29 cellular contexts compared by ENCODE assay signal in the genomic region with DNA sequence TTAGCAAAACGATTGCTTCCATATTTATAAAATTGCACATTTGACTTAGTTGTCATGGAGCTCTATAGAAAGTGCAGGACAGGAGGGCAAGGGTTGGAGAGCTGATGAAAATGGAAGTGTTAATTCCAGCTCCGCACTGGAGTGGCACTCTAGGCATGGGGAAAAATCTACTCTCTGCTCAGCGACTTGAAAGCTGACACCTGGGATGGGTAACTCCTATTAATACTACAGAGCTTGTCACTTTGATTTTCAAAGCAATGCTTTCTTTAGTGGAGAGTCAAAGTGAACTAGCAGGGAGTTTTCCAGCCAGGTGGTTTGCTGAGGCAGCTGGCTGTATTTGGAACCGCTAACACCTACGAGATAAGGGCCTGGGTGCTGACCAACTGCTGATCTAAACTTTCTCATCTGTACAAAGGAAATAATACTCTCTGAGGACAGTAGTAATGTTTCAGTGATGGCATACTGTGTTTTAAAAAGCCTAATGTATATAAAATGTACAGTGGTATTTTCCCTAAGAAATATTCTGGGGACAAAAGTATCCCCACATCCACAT.
A peak's percentile ranks its signal among the peaks of the same experiment; 100 is the strongest.
DNase-seq lines count a peak whose midpoint lies in the region; ATAC-seq, FAIRE-seq and TF ChIP-seq lines count a peak whose summit lies in the region.
"Had no signal": no experiment of that assay in that cellular context is flagged by ENCODE, and none has a peak within 500 bp of the region (broad histone marks: within the 10 kb centered on the region; RNA-seq: fewer than 3 reads in every experiment).

No MANE protein-coding gene starts in this region.

- no peaks in the 10 kb centered on the region for H3K27me3 Mint-ChIP-seq in activated naive CD8-positive, alpha-beta T cell treated with anti-CD3 and anti-CD28 coated beads, Interleukin-2, amount 50 U/mL, for 24 hours
- no peaks in the 10 kb centered on the region for H3K27me3 Mint-ChIP-seq in T-helper 2 cell treated with Interferon-gamma antibody and Interleukin-4, amounts not matched to agents 5 μg/mL and 100 μg/mL, for 36 hours (ENCODE audit: low read depth)
- H3K27me3 Mint-ChIP-seq: CD4-positive, CD25-positive, alpha-beta regulatory T cell had no signal

- no peaks in the 10 kb centered on the region for H3K27me3 ChIP-seq in liver (ENCODE audit: control insufficient read depth in 4 of 4, insufficient read depth in 4 of 4, low read length in 3 of 4)
- H3K27me3 ChIP-seq in right lobe of liver: no peaks in the 10 kb centered on the region
- no peaks in the 10 kb centered on the region for H3K27me3 ChIP-seq in GM12878 (replicated peaks in 1 of 2; ENCODE audit: control insufficient read depth in 2 of 2, insufficient read depth in 2 of 2, low read length in 1 of 2)
- H3K27me3 ChIP-seq: BLaER1, MG63 had no signal

- no peak overlapping the region for H3K4me2 ChIP-seq in GM12878 (ENCODE audit: control insufficient read depth, insufficient read depth)
- H3K4me2 ChIP-seq: BLaER1 had no signal

- RAD21 ChIA-PET in GM12878 (lab: Charles Lee; ENCODE audit: unreplicated experiment): no interaction called here

- H3K36me3 Mint-ChIP-seq in activated naive CD8-positive, alpha-beta T cell treated with anti-CD3 and anti-CD28 coated beads, Interleukin-2, amount 50 U/mL, for 24 hours (ENCODE audit: low read depth): no peaks in the 10 kb centered on the region
- no peaks in the 10 kb centered on the region for H3K36me3 Mint-ChIP-seq in T-helper 2 cell treated with Interferon-gamma antibody and Interleukin-4, amounts not matched to agents 5 μg/mL and 100 μg/mL, for 36 hours (ENCODE audit: low read depth)
- H3K36me3 Mint-ChIP-seq: CD4-positive, CD25-positive, alpha-beta regulatory T cell had no signal

- H3K4me3 Mint-ChIP-seq in activated naive CD8-positive, alpha-beta T cell treated with anti-CD3 and anti-CD28 coated beads, Interleukin-2, amount 50 U/mL, for 24 hours: no peak overlapping the region
- H3K4me3 Mint-ChIP-seq in T-helper 2 cell treated with Interferon-gamma antibody and Interleukin-4, amounts not matched to agents 5 μg/mL and 100 μg/mL, for 36 hours: no peak overlapping the region
- H3K4me3 Mint-ChIP-seq: CD4-positive, CD25-positive, alpha-beta regulatory T cell; HFFc6 had no signal

- no peaks in the 10 kb centered on the region for H3K4me1 ChIP-seq in liver (ENCODE audit: control insufficient read depth in 4 of 4, insufficient read depth in 4 of 4, low read length in 3 of 4)
- no peaks in the 10 kb centered on the region for H3K4me1 ChIP-seq in right lobe of liver
- H3K4me1 ChIP-seq in GM12878 (ENCODE audit: control insufficient read depth, insufficient read depth, low read length): no peaks in the 10 kb centered on the region
- H3K4me1 ChIP-seq: BLaER1 had no signal

- no peaks in the 10 kb centered on the region for H3K36me3 ChIP-seq in liver (ENCODE audit: control insufficient read depth in 4 of 4, insufficient read depth in 3 of 4, low read depth in 1 of 4, low read length in 3 of 4)
- no peaks in the 10 kb centered on the region for H3K36me3 ChIP-seq in right lobe of liver
- H3K36me3 ChIP-seq in GM12878 (ENCODE audit: control insufficient read depth in 2 of 2, insufficient read depth in 2 of 2, low read length in 1 of 2): no peaks in the 10 kb centered on the region
- H3K36me3 ChIP-seq: BLaER1, MG63 had no signal

- no TSS peak for BruUV-seq in GM12878 (replicated peaks; lab: Mats Ljungman, UMichigan)

- WGBS in liver: 37% methylated on average over 5 of the region's 5 CpGs
- 32% methylated on average over 5 of the region's 5 CpGs for WGBS in right lobe of liver (ENCODE audit: insufficient coverage, low coverage, low lambda C conversion rate, missing lambda C conversion rate)
- under 1% methylated on average over 5 of the region's 5 CpGs for WGBS in GM12878 (ENCODE audit: insufficient coverage, insufficient replicate concordance, low lambda C conversion rate, missing lambda C conversion rate)

- TF ChIP-seq CTCF in liver (IDR thresholded peaks at IDR 0.05; ENCODE audit: low read depth, low read length, missing input control) (no peak), right lobe of liver (IDR thresholded peaks at IDR 0.05) (no peak), GM12878 (IDR thresholded peaks at IDR 0.05 in 2 of 3, conservative IDR thresholded peaks at IDR 0.05 in 1 of 3; ENCODE audit: control insufficient read depth in 2 of 3, extremely low read depth in 1 of 3, insufficient read depth in 1 of 3, low read depth in 3 of 3, low read length in 3 of 3) (no peak)

- in situ Hi-C loops in GM12878 (cut with MboI): no loop called here

- H3K79me2 ChIP-seq in GM12878 (ENCODE audit: control insufficient read depth, insufficient read depth, low read length): no peaks in the 10 kb centered on the region

- H3K9ac ChIP-seq in liver (ENCODE audit: low read depth in 1 of 2, low read length in 2 of 2) (no peak overlapping the region), GM12878 (ENCODE audit: control insufficient read depth, insufficient read depth, low read length) (no peak overlapping the region)
- H3K9ac ChIP-seq: BLaER1 had no signal

- CTCF ChIA-PET in GM12878 (lab: Yijun Ruan, JAX): interaction anchor here (0.9 kb wide), 1 partner anchor 16 kb away, joined by 3 read pairs; no protein-coding TSS in a partner anchor

- H3K4me3 ChIP-seq in liver (ENCODE audit: low read depth in 1 of 3, low read length in 3 of 3): no peak overlapping the region
- H3K4me3 ChIP-seq in right lobe of liver: no peak overlapping the region
- no peak overlapping the region for H3K4me3 ChIP-seq in GM12878
- H3K4me3 ChIP-seq: BLaER1, MG63, SK-N-MC had no signal

- FAIRE-seq in GM12878 (lab: Jason Lieb, UNC): no peak
- FAIRE-seq: A204.1, D721Med, GM12892 had no signal

- no peak for DNase-seq in right lobe of liver
- no peak for DNase-seq in GM12878 (ENCODE audit: low read depth, low spot score)
- DNase-seq in left kidney (ENCODE audit: low read depth, low spot score): peak; percentile 62
- no peak for DNase-seq in activated naive CD8-positive, alpha-beta T cell treated with anti-CD3 and anti-CD28 coated beads, Interleukin-2, amount 50 U/mL, for 24 hours
- DNase-seq in T-helper 2 cell treated with Interferon-gamma antibody and Interleukin-4, amounts not matched to agents 5 μg/mL and 100 μg/mL, for 36 hours (ENCODE audit: low spot score): no peak
- DNase-seq: CD4-positive, CD25-positive, alpha-beta regulatory T cell; DMS79; GF-D8; H7; HFFc6; KG1; MG63; NCI-H1105 treated with DMSO at 0.1 percent for 48 hours; NCI-H146; NCI-H1930; NCI-H2107; NCI-H446 treated with DMSO at 0.1 percent for 48 hours; NCI-H526; NCI-H82; SHP77 treated with DMSO at 0.1 percent for 48 hours had no signal

- TF ChIP-seq POLR2A in right lobe of liver (IDR thresholded peaks at IDR 0.05) (no peak), GM12878 (IDR thresholded peaks at IDR 0.05; ENCODE audit: low read depth, low read length) (no peak)

- H3K27ac Mint-ChIP-seq in activated naive CD8-positive, alpha-beta T cell treated with anti-CD3 and anti-CD28 coated beads, Interleukin-2, amount 50 U/mL, for 24 hours: no peak overlapping the region
- H3K27ac Mint-ChIP-seq in T-helper 2 cell treated with Interferon-gamma antibody and Interleukin-4, amounts not matched to agents 5 μg/mL and 100 μg/mL, for 36 hours: no peak overlapping the region
- H3K27ac Mint-ChIP-seq: CD4-positive, CD25-positive, alpha-beta regulatory T cell; HFFc6 had no signal

- TF ChIP-seq RAD21 in liver (IDR thresholded peaks at IDR 0.05): no peak
- no peak for TF ChIP-seq RAD21 in GM12878 (IDR thresholded peaks at IDR 0.05; ENCODE audit: insufficient read depth, low read depth, low read length)

- intact Hi-C loops in right lobe of liver (cut with DNase I): no loop called here
- intact Hi-C loops in GM12878 (cut with micrococcal nuclease; ENCODE audit: unreplicated experiment): no loop called here

- no peaks in the 10 kb centered on the region for H3K4me1 Mint-ChIP-seq in activated naive CD8-positive, alpha-beta T cell treated with anti-CD3 and anti-CD28 coated beads, Interleukin-2, amount 50 U/mL, for 24 hours
- no peaks in the 10 kb centered on the region for H3K4me1 Mint-ChIP-seq in T-helper 2 cell treated with Interferon-gamma antibody and Interleukin-4, amounts not matched to agents 5 μg/mL and 100 μg/mL, for 36 hours (ENCODE audit: low read depth)
- H3K4me1 Mint-ChIP-seq: CD4-positive, CD25-positive, alpha-beta regulatory T cell had no signal

- H3K9me3 Mint-ChIP-seq in activated naive CD8-positive, alpha-beta T cell treated with anti-CD3 and anti-CD28 coated beads, Interleukin-2, amount 50 U/mL, for 24 hours: no peaks in the 10 kb centered on the region
- H3K9me3 Mint-ChIP-seq in T-helper 2 cell treated with Interferon-gamma antibody and Interleukin-4, amounts not matched to agents 5 μg/mL and 100 μg/mL, for 36 hours: no peaks in the 10 kb centered on the region

- no peak for TF ChIP-seq EP300 in GM12878 (IDR thresholded peaks at IDR 0.05; ENCODE audit: borderline replicate concordance in 1 of 2, control insufficient read depth in 1 of 2, low read depth in 2 of 2, low read length in 2 of 2)

- H3K9me3 ChIP-seq in liver (ENCODE audit: control insufficient read depth in 4 of 4, low read length in 3 of 4): no peaks in the 10 kb centered on the region
- H3K9me3 ChIP-seq in right lobe of liver: no peaks in the 10 kb centered on the region
- no peaks in the 10 kb centered on the region for H3K9me3 ChIP-seq in GM12878 (replicated peaks; ENCODE audit: control insufficient read depth, insufficient read depth, low read length)
- H3K9me3 ChIP-seq: BLaER1, MG63 had no signal

- SMC1A ChIA-PET in GM12878 (lab: Charles Lee; ENCODE audit: uncharacterized antibody, unreplicated experiment): no interaction called here

- H2AFZ ChIP-seq in GM12878 (ENCODE audit: control insufficient read depth, low read depth, low read length): no peak overlapping the region

- H3K27ac ChIP-seq in liver (ENCODE audit: low read depth in 1 of 2, low read length in 2 of 2) (no peak overlapping the region), right lobe of liver (no peak overlapping the region), GM12878 (ENCODE audit: control insufficient read depth, insufficient read depth) (no peak overlapping the region)
- H3K27ac ChIP-seq: BLaER1, RWPE1, SK-N-MC had no signal

- H4K20me1 ChIP-seq in GM12878 (ENCODE audit: control insufficient read depth, insufficient read depth): no peaks in the 10 kb centered on the region
- H4K20me1 ChIP-seq: BLaER1 had no signal

- POLR2A ChIA-PET in GM12878 (lab: Charles Lee): no interaction called here

- ATAC-seq in right lobe of liver (no peak), GM12878 (no peak), GM21737 (IDR thresholded peaks at IDR 0.05; ENCODE audit: unreplicated experiment) (no peak)
- ATAC-seq in activated naive CD8-positive, alpha-beta T cell treated with anti-CD3 and anti-CD28 coated beads, Interleukin-2, amount 50 U/mL, for 24 hours: no peak
- ATAC-seq: Panc1 had no signal

TF ChIP-seq in liver, 16 proteins besides CTCF, POLR2A, EP300 and RAD21 (continues in another document):
- no peak for TF ChIP-seq RXRA (IDR thresholded peaks at IDR 0.05)
- TF ChIP-seq YY1 (IDR thresholded peaks at IDR 0.05): no peak
